Comparison of ENCODE assay signal across 9 cellular contexts in the genomic region with DNA sequence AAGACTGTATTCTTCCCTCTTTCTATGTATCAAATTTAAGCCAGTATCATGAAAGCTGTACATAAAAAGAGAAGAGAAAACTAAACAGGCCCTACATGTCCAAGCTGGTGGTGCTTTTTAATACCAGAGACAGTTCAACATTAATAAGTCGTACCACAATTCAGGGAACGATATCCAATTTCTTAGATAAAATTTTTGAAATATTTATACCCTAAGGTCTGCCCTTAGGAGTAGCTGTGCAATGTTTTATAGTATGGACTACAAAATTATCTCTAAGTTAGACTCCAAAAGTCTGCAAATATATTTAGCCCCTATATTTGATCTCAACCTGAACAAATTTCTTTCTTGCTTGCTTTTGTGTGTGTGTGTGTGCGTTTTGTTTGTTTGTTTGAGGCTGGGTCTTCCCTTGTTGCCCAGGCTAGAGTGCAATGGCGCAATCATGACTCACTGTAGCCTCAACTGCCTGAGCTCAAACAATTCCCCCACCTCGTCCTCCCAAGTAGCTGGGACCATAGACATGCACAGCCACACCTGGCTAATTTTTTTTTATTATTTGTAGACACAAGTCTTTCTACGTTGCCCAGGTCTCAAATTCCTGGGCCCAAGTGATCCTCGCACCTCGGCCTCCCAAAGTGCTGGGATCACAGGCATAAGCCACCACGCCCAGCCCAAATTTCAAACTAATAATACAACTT. TPM values are rescaled to one million over a fixed set of nuclear protein-coding genes. Genes with fewer than 3 reads are reported as not detected.
DNase-seq lines count a peak whose midpoint lies in the region; TF ChIP-seq lines count a peak whose summit lies in the region.
"Had no signal": no experiment of that assay in that cellular context is flagged by ENCODE, and none has a peak within 500 bp of the region (broad histone marks: within the 10 kb centered on the region; RNA-seq: fewer than 3 reads in every experiment).

No MANE protein-coding gene starts in this region.

- no peaks in the 10 kb centered on the region for H3K36me3 Mint-ChIP-seq in activated T-cell treated with anti-CD3 and anti-CD28 coated beads, Interleukin-2, amount 50 U/mL, for 24 hours (ENCODE audit: low read depth)
- H3K36me3 Mint-ChIP-seq: activated naive CD4-positive, alpha-beta T cell treated with anti-CD3 and anti-CD28 coated beads, Interleukin-2, amount 50 U/mL, for 24 hours had no signal

- no peak overlapping the region for H3K4me3 ChIP-seq in HL-60 (replicated peaks; ENCODE audit: insufficient read depth, low read length)
- no peak overlapping the region for H3K4me3 ChIP-seq in SU-DHL-6 (ENCODE audit: insufficient read depth, low read length, poor library complexity, severe bottlenecking)
- no peak overlapping the region for H3K4me3 ChIP-seq in hepatocyte
- no peak overlapping the region for H3K4me3 ChIP-seq in stomach

- H3K27me3 Mint-ChIP-seq in activated T-cell treated with anti-CD3 and anti-CD28 coated beads, Interleukin-2, amount 50 U/mL, for 24 hours: no peaks in the 10 kb centered on the region
- H3K27me3 Mint-ChIP-seq: activated naive CD4-positive, alpha-beta T cell treated with anti-CD3 and anti-CD28 coated beads, Interleukin-2, amount 50 U/mL, for 24 hours had no signal

- 70% methylated on average over 9 of the region's 9 CpGs for WGBS in hepatocyte (ENCODE audit: low lambda C conversion rate, missing lambda C conversion rate)
- 67 to 74% (median 71%) methylated on average over 9 of the region's 9 CpGs for WGBS in stomach, 5 donors

- peaks cover 22% of the 10 kb centered on the region for H3K4me1 Mint-ChIP-seq in activated T-cell treated with anti-CD3 and anti-CD28 coated beads, Interleukin-2, amount 50 U/mL, for 24 hours (ENCODE audit: low read depth)

- no peak overlapping the region for H3K4me2 ChIP-seq in SU-DHL-6 (ENCODE audit: low read depth, low read length, poor library complexity, severe bottlenecking)
- H3K4me2 ChIP-seq in hepatocyte: peak overlapping the region; percentile 17

- no peak for TF ChIP-seq CTCF in HL-60 (IDR thresholded peaks at IDR 0.05; ENCODE audit: insufficient read depth, low read length)
- TF ChIP-seq CTCF in SU-DHL-6 (IDR thresholded peaks at IDR 0.05; ENCODE audit: insufficient read depth, low read length, poor library complexity, severe bottlenecking): no peak
- TF ChIP-seq CTCF in hepatocyte (IDR thresholded peaks at IDR 0.05; ENCODE audit: poor library complexity): no peak
- no peak for TF ChIP-seq CTCF in stomach (IDR thresholded peaks at IDR 0.05)

- H3K9me3 Mint-ChIP-seq in activated T-cell treated with anti-CD3 and anti-CD28 coated beads, Interleukin-2, amount 50 U/mL, for 24 hours: no peaks in the 10 kb centered on the region
- H3K9me3 Mint-ChIP-seq: activated naive CD4-positive, alpha-beta T cell treated with anti-CD3 and anti-CD28 coated beads, Interleukin-2, amount 50 U/mL, for 24 hours had no signal

- no peak overlapping the region for H3K4me3 Mint-ChIP-seq in activated T-cell treated with anti-CD3 and anti-CD28 coated beads, Interleukin-2, amount 50 U/mL, for 24 hours
- H3K4me3 Mint-ChIP-seq: activated naive CD4-positive, alpha-beta T cell treated with anti-CD3 and anti-CD28 coated beads, Interleukin-2, amount 50 U/mL, for 24 hours had no signal

- H3K9ac ChIP-seq in SU-DHL-6 (ENCODE audit: low read length): no peak overlapping the region

- no peak for TF ChIP-seq EP300 in stomach (IDR thresholded peaks at IDR 0.05)

- peaks cover 16% of the 10 kb centered on the region; the same call in 1 of the 2 replicates for H3F3A ChIP-seq in SU-DHL-6 (ENCODE audit: insufficient read depth)

- H3K4me1 ChIP-seq in hepatocyte (ENCODE audit: insufficient read depth): peaks cover 12% of the 10 kb centered on the region
- H3K4me1 ChIP-seq in stomach: peaks cover 0 to 21% (median 10%) of the 10 kb centered on the region in 4 donors

- no peaks in the 10 kb centered on the region for H4K20me1 ChIP-seq in SU-DHL-6 (ENCODE audit: low read depth, low read length)
- no peaks in the 10 kb centered on the region for H4K20me1 ChIP-seq in hepatocyte (ENCODE audit: insufficient read depth, poor library complexity, severe bottlenecking)

- DNase-seq in HL-60 (ENCODE audit: low read depth in 1 of 2, low spot score in 1 of 2) (peak; percentile 43 to 58), hepatocyte (ENCODE audit: low spot score) (peak; percentile 44), stomach (no peak), SKM-1 (lab: John Stamatoyannopoulos, UW; ENCODE audit: unreplicated experiment) (no peak)
- no peak for DNase-seq in stimulated activated CD4-positive, alpha-beta T cell treated with anti-CD3 and anti-CD28 coated beads, Interleukin-4, amount 100 ng/mL, for 4 hours
- no peak for DNase-seq in activated CD4-positive, alpha-beta T cell treated with anti-CD3 and anti-CD28 coated beads, Interleukin-2, amount 50 U/mL, for 1 hour
- DNase-seq in activated T-cell treated with anti-CD3 and anti-CD28 coated beads, Interleukin-2, amount 50 U/mL, for 24 hours: no peak

- no peaks in the 10 kb centered on the region for H3K36me3 ChIP-seq in SU-DHL-6 (ENCODE audit: low read length)
- no peaks in the 10 kb centered on the region for H3K36me3 ChIP-seq in hepatocyte (replicated peaks; ENCODE audit: insufficient read depth, low read depth)
- H3K36me3 ChIP-seq in stomach: no peaks in the 10 kb centered on the region

- H3K27me3 ChIP-seq in HL-60 (ENCODE audit: insufficient read depth, poor library complexity, severe bottlenecking) (no peaks in the 10 kb centered on the region), SU-DHL-6 (ENCODE audit: low read length) (no peaks in the 10 kb centered on the region), hepatocyte (no peaks in the 10 kb centered on the region), stomach (no peaks in the 10 kb centered on the region)

- H2AFZ ChIP-seq in SU-DHL-6 (ENCODE audit: low read depth, low read length, severe bottlenecking) (no peak overlapping the region), hepatocyte (no peak overlapping the region)

- no peak overlapping the region for H3K27ac Mint-ChIP-seq in activated T-cell treated with anti-CD3 and anti-CD28 coated beads, Interleukin-2, amount 50 U/mL, for 24 hours
- H3K27ac Mint-ChIP-seq: activated naive CD4-positive, alpha-beta T cell treated with anti-CD3 and anti-CD28 coated beads, Interleukin-2, amount 50 U/mL, for 24 hours had no signal

- intact Hi-C loops in stomach (cut with DNase I; ENCODE audit: low total_unique reads): no loop called here

- H3K27ac ChIP-seq in HL-60 (replicated peaks) (peak overlapping the region; percentile 59), SU-DHL-6 (ENCODE audit: low read depth, low read length) (peak overlapping the region; percentile 16; the same call in 1 of the 2 replicates), hepatocyte (peak overlapping the region; percentile 57), stomach (peak overlapping the region in 3 of 5 donors; percentile 38 to 48 (median 46))

- H3K9me3 ChIP-seq in SU-DHL-6 (ENCODE audit: insufficient read depth, low read length) (no peaks in the 10 kb centered on the region), hepatocyte (ENCODE audit: low read depth) (no peaks in the 10 kb centered on the region), stomach (no peaks in the 10 kb centered on the region)

- peaks cover 67% of the 10 kb centered on the region for H3K79me2 ChIP-seq in SU-DHL-6 (ENCODE audit: insufficient read depth, low read length)
- peaks cover 23% of the 10 kb centered on the region for H3K79me2 ChIP-seq in hepatocyte

- H3K9me2 ChIP-seq in SU-DHL-6 (replicated peaks; ENCODE audit: insufficient read depth, low read length): no peaks in the 10 kb centered on the region
- H3K9me2 ChIP-seq in hepatocyte (replicated peaks; ENCODE audit: insufficient read depth): no peaks in the 10 kb centered on the region

- no peak for TF ChIP-seq POLR2A in stomach (IDR thresholded peaks at IDR 0.05)

RNA-seq across cellular contexts. Expression of gene ARHGAP19, which starts 13.2 kb away (rescaled TPM):
- total RNA-seq in hepatocyte: 6.4 and 8.7 TPM in 2 replicates
- polyA plus RNA-seq in hepatocyte: 2.7 and 5.0 TPM in 2 replicates
- total RNA-seq in stomach: 10 to 100 TPM in 1 of 5 donors, 1 to 10 TPM in 4; 1.2 to 16.2 (median 9.0) TPM
- 1 to 10 TPM; 2.4 to 4.6 (median 2.5) TPM for polyA plus RNA-seq in stomach

RNA-seq across cellular contexts. Expression of gene FRAT1, which starts 39.8 kb away (rescaled TPM):
- total RNA-seq in hepatocyte: 13.8 and 14.2 TPM in 2 replicates
- 8.1 and 14.2 TPM in 2 replicates for polyA plus RNA-seq in hepatocyte
- 10 to 100 TPM in 2 of 5 donors, 1 to 10 TPM in 2, not detected in 1; 1.8 to 26.4 (median 11.0) TPM for total RNA-seq in stomach
- polyA plus RNA-seq in stomach: 1 to 10 TPM; 1.9 to 3.7 (median 2.1) TPM

RNA-seq across cellular contexts. Expression of gene FRAT2, which starts 55.3 kb away (rescaled TPM):
- total RNA-seq in hepatocyte (23.4 and 27.4 TPM in 2 replicates), stomach (100 to 1,000 TPM in 1 of 5 donors, 10 to 100 TPM in 3, 1 to 10 TPM in 1; 6.4 to 213 (median 21.3) TPM)
- polyA plus RNA-seq in hepatocyte (29.4 and 30.4 TPM in 2 replicates), stomach (10 to 100 TPM in 2 of 3 donors, 1 to 10 TPM in 1; 8.8 to 18.3 (median 10.4) TPM)

Comparison
In these comparisons a context has a peak if more than half of its experiments do, and no peak if none do; other contexts are left out.
1. DNase-seq: peak in HL-60 (2 of 2) and hepatocyte (single experiment); none in stomach (single experiment), stimulated activated CD4-positive, alpha-beta T cell treated with anti-CD3 and anti-CD28 coated beads, Interleukin-4, amount 100 ng/mL, for 4 hours (0 of 2), activated CD4-positive, alpha-beta T cell treated with anti-CD3 and anti-CD28 coated beads, Interleukin-2, amount 50 U/mL, for 1 hour (single experiment), SKM-1 (single experiment) and activated T-cell treated with anti-CD3 and anti-CD28 coated beads, Interleukin-2, amount 50 U/mL, for 24 hours (single experiment).
2. Peak in every context shown above with its lines, with median percentiles within 50 percentile points of each other: H3K27ac ChIP-seq.